Comparison of ENCODE assay signal across 12 cellular contexts in the genomic region with DNA sequence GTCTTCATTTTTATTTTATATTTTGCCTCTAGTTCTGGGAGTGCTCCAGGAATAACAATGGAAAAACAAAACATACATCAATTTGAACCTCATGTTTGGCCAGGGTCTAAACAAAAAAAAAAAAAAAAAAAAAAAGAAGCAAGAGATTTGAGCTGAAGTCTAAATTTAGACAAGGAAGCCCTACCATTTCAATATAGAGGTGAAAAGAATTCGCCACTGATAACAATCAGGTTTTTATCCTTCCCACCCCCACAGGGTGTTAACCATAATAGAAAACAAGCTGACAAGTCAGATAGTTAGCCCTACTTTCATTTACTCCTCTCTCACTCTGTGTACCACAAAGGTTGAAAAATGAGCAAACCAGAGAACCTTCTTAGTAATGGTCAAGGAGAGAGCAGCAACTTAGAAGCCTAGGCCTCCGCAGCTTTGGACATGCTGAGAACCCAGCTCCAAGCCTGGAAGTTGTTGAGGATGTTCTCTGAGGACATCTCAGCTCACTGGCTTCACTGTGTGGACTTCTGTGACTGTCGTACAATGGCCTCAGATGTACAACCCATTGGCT.
DNase-seq lines count a peak whose midpoint lies in the region; ATAC-seq, FAIRE-seq and TF ChIP-seq lines count a peak whose summit lies in the region.
"Had no signal": no experiment of that assay in that cellular context is flagged by ENCODE, and none has a peak within 500 bp of the region (broad histone marks: within the 10 kb centered on the region; RNA-seq: fewer than 3 reads in every experiment).

No MANE protein-coding gene starts in this region.

- DNase-seq in fibroblast of gingiva (ENCODE audit: low read depth) (peak; percentile 41), NCI-H2227 (lab: John Stamatoyannopoulos, UW; ENCODE audit: unreplicated experiment) (no peak), glutamatergic neuron (no peak), GM19239 (ENCODE audit: insufficient read length, low spot score) (no peak)
- no peak for DNase-seq in activated naive CD4-positive, alpha-beta T cell treated with anti-CD3 and anti-CD28 coated beads, Interleukin-2, amount 10 ng/mL, durations not matched to agents 7 days and 5 days
- DNase-seq: Calu3, upper lobe of right lung had no signal

- no peaks in the 10 kb centered on the region for H3K4me1 Mint-ChIP-seq in glutamatergic neuron (ENCODE audit: low read depth, unreplicated experiment)
- H3K4me1 Mint-ChIP-seq in activated naive CD4-positive, alpha-beta T cell treated with anti-CD3 and anti-CD28 coated beads, Interleukin-2, amount 10 ng/mL, durations not matched to agents 7 days and 5 days, result peaks cover 2% of the 10 kb centered on the region
- H3K4me1 Mint-ChIP-seq: GM23338 had no signal

- no peaks in the 10 kb centered on the region for H3K27me3 Mint-ChIP-seq in glutamatergic neuron (ENCODE audit: unreplicated experiment)
- H3K27me3 Mint-ChIP-seq in activated naive CD4-positive, alpha-beta T cell treated with anti-CD3 and anti-CD28 coated beads, Interleukin-2, amount 10 ng/mL, durations not matched to agents 7 days and 5 days, result no peaks in the 10 kb centered on the region

- no peak overlapping the region for H3K4me3 Mint-ChIP-seq in glutamatergic neuron (ENCODE audit: unreplicated experiment)
- no peak overlapping the region for H3K4me3 Mint-ChIP-seq in activated naive CD4-positive, alpha-beta T cell treated with anti-CD3 and anti-CD28 coated beads, Interleukin-2, amount 10 ng/mL, durations not matched to agents 7 days and 5 days
- H3K4me3 Mint-ChIP-seq: GM23338 had no signal

- CTCF ChIA-PET in activated naive CD4-positive, alpha-beta T cell treated with anti-CD3 and anti-CD28 coated beads, Interleukin-2, amount 10 ng/mL, durations not matched to agents 7 days and 5 days (lab: Charles Lee), result no interaction called here

- FAIRE-seq in GM19239 (lab: Jason Lieb, UNC), result no peak

- no peaks in the 10 kb centered on the region for H3K9me3 Mint-ChIP-seq in glutamatergic neuron (ENCODE audit: unreplicated experiment)
- H3K9me3 Mint-ChIP-seq in activated naive CD4-positive, alpha-beta T cell treated with anti-CD3 and anti-CD28 coated beads, Interleukin-2, amount 10 ng/mL, durations not matched to agents 7 days and 5 days, result peaks cover 5% of the 10 kb centered on the region
- H3K9me3 Mint-ChIP-seq: GM23338 had no signal

- no peak overlapping the region for H3K27ac Mint-ChIP-seq in glutamatergic neuron (ENCODE audit: unreplicated experiment)
- H3K27ac Mint-ChIP-seq in activated naive CD4-positive, alpha-beta T cell treated with anti-CD3 and anti-CD28 coated beads, Interleukin-2, amount 10 ng/mL, durations not matched to agents 7 days and 5 days, result no peak overlapping the region
- H3K27ac Mint-ChIP-seq: GM23338 had no signal

- H3K36me3 Mint-ChIP-seq in glutamatergic neuron (ENCODE audit: unreplicated experiment), result peaks cover 21% of the 10 kb centered on the region
- H3K36me3 Mint-ChIP-seq in activated naive CD4-positive, alpha-beta T cell treated with anti-CD3 and anti-CD28 coated beads, Interleukin-2, amount 10 ng/mL, durations not matched to agents 7 days and 5 days, result no peaks in the 10 kb centered on the region

- peak; percentile 83 for ATAC-seq in GM18499 (IDR thresholded peaks at IDR 0.05; ENCODE audit: insufficient read depth, unreplicated experiment)
- ATAC-seq in GM19467 (IDR thresholded peaks at IDR 0.05; ENCODE audit: unreplicated experiment), result peak; percentile 66
- peak; percentile 77 for ATAC-seq in HG03280 (IDR thresholded peaks at IDR 0.05; ENCODE audit: unreplicated experiment)
- ATAC-seq: GM23338, Panc1, upper lobe of right lung had no signal

- no peak for TF ChIP-seq CTCF in glutamatergic neuron (IDR thresholded peaks at IDR 0.05; ENCODE audit: partially characterized antibody, unreplicated experiment)
